Comparison of ENCODE assay signal across 8 cellular contexts in genomic region chr11:19979519-19979845, GRCh38.
DNase-seq lines count a peak whose midpoint lies in the region; ATAC-seq and TF ChIP-seq lines count a peak whose summit lies in the region.

No MANE protein-coding gene starts in this region.

- no peaks in the 10 kb centered on the region for H3K27me3 ChIP-seq in tibial artery

- H3K4me1 ChIP-seq in tibial artery, result peaks cover 0 to 79% (median 40%) of the 10 kb centered on the region in 4 donors

- no peak for DNase-seq in activated CD4-positive, alpha-beta T cell treated with anti-CD3 and anti-CD28 coated beads for 36 hours
- DNase-seq in activated CD4-positive, alpha-beta T cell treated with anti-CD3 and anti-CD28 coated beads, Interleukin-2, amount 50 U/mL, for 1 hour, result no peak
- DNase-seq in activated naive CD8-positive, alpha-beta T cell treated with anti-CD3 and anti-CD28 coated beads, Interleukin-2, amount 50 U/mL, for 24 hours, result no peak
- DNase-seq in tibial artery (no peak), Ammon's horn (ENCODE audit: low spot score) (no peak), HT-29 (ENCODE audit: low spot score) (no peak)
- no peak for DNase-seq in activated CD8-positive, alpha-beta memory T cell treated with anti-CD3 and anti-CD28 coated beads, Interleukin-2, amount 50 U/mL, for 48 hours

- H3K4me3 Mint-ChIP-seq in activated CD4-positive, alpha-beta T cell treated with anti-CD3 and anti-CD28 coated beads for 36 hours, result no peak overlapping the region
- peak overlapping the region; percentile 35 for H3K4me3 Mint-ChIP-seq in activated naive CD8-positive, alpha-beta T cell treated with anti-CD3 and anti-CD28 coated beads, Interleukin-2, amount 50 U/mL, for 24 hours

- peak overlapping the region; percentile 48 to 62 for H3K27ac ChIP-seq in tibial artery

- CTCF ChIA-PET in activated CD4-positive, alpha-beta T cell treated with anti-CD3 and anti-CD28 coated beads for 36 hours (lab: Charles Lee), result no interaction called here

- intact Hi-C loops in activated CD4-positive, alpha-beta T cell treated with anti-CD3 and anti-CD28 coated beads for 36 hours (cut with DNase I, micrococcal nuclease), result loop anchor here in 1 of 2 experiments (2.0 to 10.0 kb wide), 2 partner anchors 57 to 385 kb away; partner anchors contain the start of gene HTATIP2
- intact Hi-C loops in tibial artery (cut with DNase I; ENCODE audit: low total_unique reads), result no loop called here

- H3K9me3 ChIP-seq in tibial artery, result no peaks in the 10 kb centered on the region

- POLR2A ChIA-PET in activated CD4-positive, alpha-beta T cell treated with anti-CD3 and anti-CD28 coated beads for 36 hours (lab: Charles Lee), result no interaction called here

- no peak overlapping the region for H3K4me3 ChIP-seq in tibial artery

- ATAC-seq in activated CD4-positive, alpha-beta T cell treated with anti-CD3 and anti-CD28 coated beads for 36 hours, result no peak
- ATAC-seq in HG02870 (IDR thresholded peaks at IDR 0.05; ENCODE audit: unreplicated experiment), result peak; percentile 67
- ATAC-seq in activated naive CD8-positive, alpha-beta T cell treated with anti-CD3 and anti-CD28 coated beads, Interleukin-2, amount 50 U/mL, for 24 hours, result no peak

- no peaks in the 10 kb centered on the region for H3K36me3 Mint-ChIP-seq in activated CD4-positive, alpha-beta T cell treated with anti-CD3 and anti-CD28 coated beads for 36 hours (ENCODE audit: low read depth)
- H3K36me3 Mint-ChIP-seq in activated naive CD8-positive, alpha-beta T cell treated with anti-CD3 and anti-CD28 coated beads, Interleukin-2, amount 50 U/mL, for 24 hours (ENCODE audit: low read depth), result no peaks in the 10 kb centered on the region

- peaks cover 12% of the 10 kb centered on the region for H3K4me1 Mint-ChIP-seq in activated CD4-positive, alpha-beta T cell treated with anti-CD3 and anti-CD28 coated beads for 36 hours
- peaks cover 14% of the 10 kb centered on the region for H3K4me1 Mint-ChIP-seq in activated naive CD8-positive, alpha-beta T cell treated with anti-CD3 and anti-CD28 coated beads, Interleukin-2, amount 50 U/mL, for 24 hours

- H3K27me3 Mint-ChIP-seq in activated CD4-positive, alpha-beta T cell treated with anti-CD3 and anti-CD28 coated beads for 36 hours, result peaks cover 9% of the 10 kb centered on the region
- H3K27me3 Mint-ChIP-seq in activated naive CD8-positive, alpha-beta T cell treated with anti-CD3 and anti-CD28 coated beads, Interleukin-2, amount 50 U/mL, for 24 hours, result peaks cover 19% of the 10 kb centered on the region

- peaks cover 2 to 22% (median 20%) of the 10 kb centered on the region in 3 donors for H3K36me3 ChIP-seq in tibial artery

- no peak for TF ChIP-seq CTCF in tibial artery (IDR thresholded peaks at IDR 0.05)

- no peaks in the 10 kb centered on the region for H3K9me3 Mint-ChIP-seq in activated CD4-positive, alpha-beta T cell treated with anti-CD3 and anti-CD28 coated beads for 36 hours (ENCODE audit: low read depth)
- H3K9me3 Mint-ChIP-seq in activated naive CD8-positive, alpha-beta T cell treated with anti-CD3 and anti-CD28 coated beads, Interleukin-2, amount 50 U/mL, for 24 hours, result no peaks in the 10 kb centered on the region

- H3K27ac Mint-ChIP-seq in activated CD4-positive, alpha-beta T cell treated with anti-CD3 and anti-CD28 coated beads for 36 hours, result peak overlapping the region; percentile 75
- H3K27ac Mint-ChIP-seq in activated naive CD8-positive, alpha-beta T cell treated with anti-CD3 and anti-CD28 coated beads, Interleukin-2, amount 50 U/mL, for 24 hours, result peak overlapping the region; percentile 59
